20 cellular contexts compared by ENCODE assay signal in the genomic region with DNA sequence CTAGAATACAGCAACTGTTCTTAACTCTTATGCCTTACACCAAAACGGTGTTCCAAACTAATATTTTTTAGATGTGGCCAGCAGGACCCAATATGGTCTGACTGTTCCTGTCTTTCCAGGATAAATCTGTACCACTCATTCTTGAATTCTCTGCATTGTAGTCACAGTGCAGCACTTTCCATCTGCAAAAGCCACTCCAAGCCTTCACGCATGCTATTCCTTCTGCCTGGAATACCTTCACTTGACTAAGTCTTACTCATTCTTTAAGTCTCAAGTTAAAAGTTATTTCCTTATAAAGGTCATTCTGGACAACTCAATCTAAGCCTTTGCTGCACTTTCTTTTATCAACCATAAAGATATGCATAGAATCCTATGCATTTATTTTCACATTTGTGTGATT.
DNase-seq lines count a peak whose midpoint lies in the region; ATAC-seq, FAIRE-seq and TF ChIP-seq lines count a peak whose summit lies in the region.
"Had no signal": no experiment of that assay in that cellular context is flagged by ENCODE, and none has a peak within 500 bp of the region (broad histone marks: within the 10 kb centered on the region; RNA-seq: fewer than 3 reads in every experiment).

No MANE protein-coding gene starts in this region.

- H3K4me3 Mint-ChIP-seq in HFFc6 (no peak overlapping the region; the same call in 1 of the 2 replicates), astrocyte (ENCODE audit: unreplicated experiment) (no peak overlapping the region)
- H3K4me3 Mint-ChIP-seq: B cell had no signal

- H3K9me3 ChIP-seq in astrocyte (ENCODE audit: insufficient read depth, low read depth, low read length), result no peaks in the 10 kb centered on the region
- H3K9me3 ChIP-seq: Caco-2 had no signal

- H3K4me1 ChIP-seq in ACC112 (ENCODE audit: control insufficient read depth, insufficient read depth, low read length, unreplicated experiment) (peaks cover 26% of the 10 kb centered on the region), astrocyte (ENCODE audit: insufficient read depth, low read length) (peaks cover 20% of the 10 kb centered on the region)
- H3K4me1 ChIP-seq: Caco-2 had no signal

- no peak overlapping the region for H3K4me3 ChIP-seq in ACC112 (ENCODE audit: low read depth, low read length)
- no peak overlapping the region for H3K4me3 ChIP-seq in astrocyte (ENCODE audit: insufficient read depth, low read depth, low read length)
- H3K4me3 ChIP-seq in foreskin fibroblast (ENCODE audit: low read depth in 1 of 2, low read length in 2 of 2), result no peak overlapping the region
- H3K4me3 ChIP-seq: GM12878 had no signal

- H2AFZ ChIP-seq in ACC112 (ENCODE audit: low read length, unreplicated experiment) (no peak overlapping the region), astrocyte (ENCODE audit: low read depth, low read length) (no peak overlapping the region)

- peaks cover 13% of the 10 kb centered on the region; the same call in 1 of the 2 replicates for H3K36me3 Mint-ChIP-seq in HFFc6 (ENCODE audit: low read depth)
- H3K36me3 Mint-ChIP-seq in astrocyte (ENCODE audit: low read depth, unreplicated experiment), result no peaks in the 10 kb centered on the region

- intact Hi-C loops in left cardiac atrium (cut with DNase I), result no loop called here

- H3K27me3 ChIP-seq in ACC112 (ENCODE audit: insufficient read depth, low read length) (no peaks in the 10 kb centered on the region), astrocyte (ENCODE audit: insufficient read depth, low read length) (no peaks in the 10 kb centered on the region)

- TF ChIP-seq CTCF in HFFc6 (IDR thresholded peaks at IDR 0.05) (no peak), astrocyte (IDR thresholded peaks at IDR 0.05; ENCODE audit: insufficient read depth, low read depth, low read length) (no peak), foreskin fibroblast (IDR thresholded peaks at IDR 0.05; ENCODE audit: low read depth, low read length) (no peak)

- H3K9me3 Mint-ChIP-seq in HFFc6 (no peaks in the 10 kb centered on the region), astrocyte (ENCODE audit: unreplicated experiment) (peaks cover 2% of the 10 kb centered on the region)

- DNase-seq in HFFc6 (peak; percentile 43), astrocyte (ENCODE audit: low read depth) (peak; percentile 57), foreskin fibroblast (peak; percentile 21 to 32), NCI-H526 treated with DMSO at 0.1 percent for 48 hours (lab: John Stamatoyannopoulos, UW) (no peak), left cardiac atrium (no peak)
- DNase-seq: Caco-2, KG1, MV-4-11, NCI-H1417, NCI-H187 treated with DMSO at 0.1 percent for 48 hours, NCI-H226, NCI-H524 had no signal

- no peaks in the 10 kb centered on the region for H3K79me2 ChIP-seq in ACC112 (ENCODE audit: control insufficient read depth, insufficient read depth, low read length, unreplicated experiment)
- H3K79me2 ChIP-seq in astrocyte (ENCODE audit: insufficient read depth, low read length), result no peaks in the 10 kb centered on the region

- no peak for FAIRE-seq in astrocyte (lab: Jason Lieb, UNC)
- FAIRE-seq: GM12878, HepG2 had no signal

- H3K4me1 Mint-ChIP-seq in HFFc6 (ENCODE audit: low read depth), result peaks cover 59% of the 10 kb centered on the region
- peaks cover 15% of the 10 kb centered on the region for H3K4me1 Mint-ChIP-seq in astrocyte (ENCODE audit: low read depth, unreplicated experiment)
- H3K4me1 Mint-ChIP-seq: B cell had no signal

- H3K4me2 ChIP-seq in astrocyte (ENCODE audit: low read length), result peak overlapping the region; percentile 13

- H3K36me3 ChIP-seq in ACC112 (ENCODE audit: insufficient read depth, low read length), result no peaks in the 10 kb centered on the region
- H3K36me3 ChIP-seq in astrocyte (ENCODE audit: insufficient read depth, low read length), result no peaks in the 10 kb centered on the region

- no peak overlapping the region for H3K9ac ChIP-seq in astrocyte (ENCODE audit: low read length)

- ATAC-seq in GM18870 (IDR thresholded peaks at IDR 0.05; ENCODE audit: unreplicated experiment) (no peak), left cardiac atrium (no peak), GM19452 (IDR thresholded peaks at IDR 0.05; ENCODE audit: unreplicated experiment) (no peak)
- ATAC-seq: GM12878, HepG2 had no signal

- H3K27ac Mint-ChIP-seq in HFFc6 (no peak overlapping the region), astrocyte (ENCODE audit: unreplicated experiment) (no peak overlapping the region)
- H3K27ac Mint-ChIP-seq: B cell had no signal

- H3K27ac ChIP-seq in ACC112 (ENCODE audit: low read depth, low read length) (0 out of 2 replicates have a peak overlapping the region, but pooled peaks have one; percentile 7), astrocyte (ENCODE audit: low read depth, low read length) (peak overlapping the region; percentile 39)
- H3K27ac ChIP-seq: 22Rv1, RWPE1 had no signal

- H4K20me1 ChIP-seq in astrocyte (ENCODE audit: insufficient read depth, low read length), result no peaks in the 10 kb centered on the region

- H3K27me3 Mint-ChIP-seq in HFFc6 (ENCODE audit: insufficient read depth), result no peaks in the 10 kb centered on the region; the same call in 1 of the 2 replicates
- H3K27me3 Mint-ChIP-seq in astrocyte (ENCODE audit: low read depth, unreplicated experiment), result no peaks in the 10 kb centered on the region
- H3K27me3 Mint-ChIP-seq: B cell had no signal

Comparison
In these comparisons a context has a peak if more than half of its experiments do, and no peak if none do; other contexts are left out.
1. DNase-seq: peak in HFFc6 (single experiment), astrocyte (single experiment) and foreskin fibroblast (2 of 2); none in NCI-H526 treated with DMSO at 0.1 percent for 48 hours (single experiment) and left cardiac atrium (single experiment).